Comparison of ENCODE assay signal across 12 cellular contexts in genomic region chr4:78652282-78652876, GRCh38.
DNase-seq lines count a peak whose midpoint lies in the region; ATAC-seq and TF ChIP-seq lines count a peak whose summit lies in the region.
"Had no signal": no experiment of that assay in that cellular context is flagged by ENCODE, and none has a peak within 500 bp of the region (broad histone marks: within the 10 kb centered on the region; RNA-seq: fewer than 3 reads in every experiment).

No MANE protein-coding gene starts in this region.

- WGBS in mammary epithelial cell (ENCODE audit: low coverage, missing lambda C conversion rate) = 50% methylated on average over 1 of the region's 1 CpG

- intact Hi-C loops in mammary epithelial cell (cut with micrococcal nuclease) (no loop called here), Caco-2 (cut with micrococcal nuclease; ENCODE audit: unreplicated experiment) (no loop called here)

- POLR2A ChIA-PET in Caco-2 (lab: Charles Lee) = no interaction called here

- H3K4me1 ChIP-seq in Loucy (ENCODE audit: insufficient read depth, low read length, poor library complexity, severe bottlenecking) (peaks cover 59% of the 10 kb centered on the region), mammary epithelial cell (ENCODE audit: insufficient read depth, low read length) (peaks cover 16% of the 10 kb centered on the region), right atrium auricular region (peaks cover 0 to 22% of the 10 kb centered on the region in 2 donors), Peyer's patch (peaks cover 0 to 2% (median 0%) of the 10 kb centered on the region in 4 donors), Caco-2 (no peaks in the 10 kb centered on the region)

- in situ Hi-C loops in mammary epithelial cell (cut with MboI; ENCODE audit: low sequenced_read_pairs in 2 of 2) = no loop called here

- DNase-seq in mammary epithelial cell (no peak), right atrium auricular region (ENCODE audit: low spot score) (no peak), renal cortical epithelial cell (ENCODE audit: low read depth) (peak; percentile 83), Kasumi-1 (lab: John Stamatoyannopoulos, UW) (no peak), Peyer's patch (no peak), Caco-2 (no peak)
- DNase-seq: Calu3, NCI-H526 had no signal

- peaks cover 20% of the 10 kb centered on the region for H3K4me1 Mint-ChIP-seq in Caco-2 (ENCODE audit: low read depth, unreplicated experiment)

- H3K9me3 Mint-ChIP-seq in Caco-2 (ENCODE audit: unreplicated experiment) = no peaks in the 10 kb centered on the region

- peaks cover 6% of the 10 kb centered on the region for H3F3A ChIP-seq in Loucy (ENCODE audit: low read depth)

- no TSS peak for BruUV-seq in mammary epithelial cell (replicated peaks; lab: Mats Ljungman, UMichigan)
- BruUV-seq in Caco-2 (replicated peaks; lab: Mats Ljungman, UMichigan) = no TSS peak

- no peaks in the 10 kb centered on the region for H3K9me2 ChIP-seq in Loucy (replicated peaks; ENCODE audit: low read depth, low read length)

- H4K20me1 ChIP-seq in Loucy (ENCODE audit: insufficient read depth, low read length, poor library complexity, severe bottlenecking) (no peaks in the 10 kb centered on the region), mammary epithelial cell (ENCODE audit: insufficient read depth, low read length) (no peaks in the 10 kb centered on the region)

- no peak overlapping the region for H3K9ac ChIP-seq in Loucy (ENCODE audit: low read depth, low read length, poor library complexity, severe bottlenecking)
- H3K9ac ChIP-seq in mammary epithelial cell (ENCODE audit: insufficient read depth, low read length) = no peak overlapping the region

- H3K9me3 ChIP-seq in Loucy (ENCODE audit: insufficient read depth, low read depth, low read length) = no peaks in the 10 kb centered on the region
- no peaks in the 10 kb centered on the region for H3K9me3 ChIP-seq in mammary epithelial cell (replicated peaks; ENCODE audit: insufficient read depth, low read length)
- H3K9me3 ChIP-seq in right atrium auricular region = no peaks in the 10 kb centered on the region
- H3K9me3 ChIP-seq in Peyer's patch = no peaks in the 10 kb centered on the region
- no peaks in the 10 kb centered on the region for H3K9me3 ChIP-seq in Caco-2

- dilution Hi-C loops in mammary epithelial cell (cut with HindIII; ENCODE audit: low sequenced_read_pairs) = loop anchor here (5.0 kb wide), 1 partner anchor 50 kb away; no protein-coding TSS in a partner anchor

- no peak for ATAC-seq in HG03565 (IDR thresholded peaks at IDR 0.05; ENCODE audit: unreplicated experiment)

- H3K36me3 ChIP-seq in Loucy (ENCODE audit: insufficient read depth, low read length) (no peaks in the 10 kb centered on the region), mammary epithelial cell (ENCODE audit: insufficient read depth, low read length) (no peaks in the 10 kb centered on the region), right atrium auricular region (no peaks in the 10 kb centered on the region), Peyer's patch (no peaks in the 10 kb centered on the region), Caco-2 (ENCODE audit: control insufficient read depth, insufficient read depth, low read length) (no peaks in the 10 kb centered on the region)
- H3K36me3 ChIP-seq: cardiac muscle cell had no signal

- H3K4me2 ChIP-seq in Loucy (ENCODE audit: low read depth, low read length, poor library complexity, severe bottlenecking) (no peak overlapping the region), mammary epithelial cell (ENCODE audit: insufficient read depth, low read depth, low read length) (no peak overlapping the region)

- no peak overlapping the region for H3K4me3 ChIP-seq in Loucy (ENCODE audit: low read length, poor library complexity, severe bottlenecking)
- no peak overlapping the region for H3K4me3 ChIP-seq in mammary epithelial cell (replicated peaks in 1 of 3; ENCODE audit: insufficient read depth in 1 of 3, low read depth in 2 of 3, low read length in 3 of 3)
- H3K4me3 ChIP-seq in right atrium auricular region = no peak overlapping the region
- H3K4me3 ChIP-seq in Peyer's patch = no peak overlapping the region
- no peak overlapping the region for H3K4me3 ChIP-seq in Caco-2 (ENCODE audit: low read depth, low read length)
- H3K4me3 ChIP-seq: cardiac muscle cell had no signal

- no peak for TF ChIP-seq CTCF in Loucy (conservative IDR thresholded peaks at IDR 0.05; ENCODE audit: low read length)
- TF ChIP-seq CTCF in mammary epithelial cell (conservative IDR thresholded peaks at IDR 0.05 in 1 of 2, IDR thresholded peaks at IDR 0.05 in 1 of 2; ENCODE audit: extremely low read depth in 1 of 2, insufficient read depth in 1 of 2, low read depth in 1 of 2, low read length in 2 of 2) = no peak
- TF ChIP-seq CTCF in right atrium auricular region (IDR thresholded peaks at IDR 0.05) = no peak
- TF ChIP-seq CTCF in Peyer's patch (IDR thresholded peaks at IDR 0.05) = no peak
- no peak for TF ChIP-seq CTCF in Caco-2 (IDR thresholded peaks at IDR 0.05; ENCODE audit: insufficient read depth in 1 of 2, low read depth in 1 of 2, low read length in 1 of 2, severe bottlenecking in 1 of 2, unreplicated experiment in 1 of 2)

- no peaks in the 10 kb centered on the region for H3K36me3 Mint-ChIP-seq in Caco-2 (ENCODE audit: insufficient read depth, unreplicated experiment)
- H3K36me3 Mint-ChIP-seq: IgD-negative memory B cell had no signal

- H3K79me2 ChIP-seq in Loucy (ENCODE audit: insufficient read depth, low read length) (no peaks in the 10 kb centered on the region), mammary epithelial cell (ENCODE audit: insufficient read depth, low read length) (no peaks in the 10 kb centered on the region)

- H3K27me3 ChIP-seq in Loucy (ENCODE audit: insufficient read depth, low read length, poor library complexity, severe bottlenecking) (no peaks in the 10 kb centered on the region), mammary epithelial cell (ENCODE audit: insufficient read depth, low read length) (no peaks in the 10 kb centered on the region), right atrium auricular region (no peaks in the 10 kb centered on the region), Peyer's patch (no peaks in the 10 kb centered on the region), Caco-2 (replicated peaks; ENCODE audit: control insufficient read depth, insufficient read depth, low read length) (no peaks in the 10 kb centered on the region)
- H3K27me3 ChIP-seq: cardiac muscle cell had no signal

- no peak overlapping the region for H3K4me3 Mint-ChIP-seq in Caco-2 (ENCODE audit: unreplicated experiment)

- H2AFZ ChIP-seq in Loucy (ENCODE audit: low read length) = peak overlapping the region; percentile 3; the same call in 1 of the 2 replicates
- peak overlapping the region; percentile 29 for H2AFZ ChIP-seq in mammary epithelial cell (ENCODE audit: low read depth, low read length)

- H3K27me3 Mint-ChIP-seq in Caco-2 (ENCODE audit: insufficient read depth, unreplicated experiment) = no peaks in the 10 kb centered on the region

- TF ChIP-seq POLR2A in Peyer's patch (IDR thresholded peaks at IDR 0.05) = no peak

- CTCF ChIA-PET in mammary epithelial cell (lab: Charles Lee; ENCODE audit: low non-redundant PET) (no interaction called here), Caco-2 (lab: Charles Lee) (no interaction called here)

- H3K27ac Mint-ChIP-seq in Caco-2 (ENCODE audit: unreplicated experiment) = no peak overlapping the region

- H3K27ac ChIP-seq in mammary epithelial cell (ENCODE audit: insufficient read depth, low read depth, low read length) (no peak overlapping the region), right atrium auricular region (peak overlapping the region; percentile 13 to 43), Peyer's patch (no peak overlapping the region)
- H3K27ac ChIP-seq: cardiac muscle cell had no signal

Comparison
In these comparisons a context has a peak if more than half of its experiments do, and no peak if none do; other contexts are left out.
1. H3K27ac ChIP-seq: peak in right atrium auricular region (2 of 2); none in mammary epithelial cell (single experiment) and Peyer's patch (0 of 4).